In the genomic region with DNA sequence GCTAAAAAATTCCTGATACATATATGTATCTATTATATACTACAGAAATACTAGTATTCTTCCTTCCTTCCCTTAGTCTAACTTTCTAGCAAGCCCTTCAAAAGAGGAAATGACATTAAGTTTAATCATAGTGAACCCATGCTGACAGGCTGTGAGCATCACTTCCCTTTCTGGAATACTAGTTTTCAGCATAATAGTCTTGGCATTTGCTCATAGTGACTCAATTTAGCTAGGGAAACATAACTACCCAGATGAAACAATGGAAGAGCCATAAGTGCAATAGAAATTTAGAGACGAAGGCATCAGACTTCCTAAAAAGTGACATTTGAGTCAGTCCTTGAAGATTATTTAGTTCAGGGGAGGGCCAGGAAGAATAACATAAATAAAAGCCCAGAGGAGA, we compare ENCODE assay signal across 14 cellular contexts.
DNase-seq lines count a peak whose midpoint lies in the region; TF ChIP-seq lines count a peak whose summit lies in the region.
"Had no signal": no experiment of that assay in that cellular context is flagged by ENCODE, and none has a peak within 500 bp of the region (broad histone marks: within the 10 kb centered on the region; RNA-seq: fewer than 3 reads in every experiment).

No MANE protein-coding gene starts in this region.

- H3K27me3 ChIP-seq in A673 (replicated peaks; ENCODE audit: insufficient read depth, low read depth, low read length, poor library complexity) (no peaks in the 10 kb centered on the region), uterus (no peaks in the 10 kb centered on the region)
- H3K27me3 ChIP-seq: body of pancreas had no signal

- DNase-seq in A673 (ENCODE audit: low spot score), result peak; percentile 92
- DNase-seq in HT1080 (ENCODE audit: low read depth), result peak; percentile 92
- DNase-seq in amniotic stem cell (lab: John Stamatoyannopoulos, UW), result peak; percentile 23
- DNase-seq in glomerular endothelial cell (ENCODE audit: extremely low read depth, low read depth, low spot score), result peak; percentile 48
- DNase-seq in uterus, result no peak
- DNase-seq in NCI-H1694 (lab: John Stamatoyannopoulos, UW), result no peak
- no peak for DNase-seq in NCI-H1105 treated with DMSO at 0.1 percent for 48 hours (lab: John Stamatoyannopoulos, UW)
- no peak for DNase-seq in stimulated activated CD4-positive, alpha-beta T cell treated with anti-CD3 and anti-CD28 coated beads, Interleukin-4, amount 100 ng/mL, for 4 hours
- DNase-seq: activated CD4-positive, alpha-beta T cell treated with anti-CD3 and anti-CD28 coated beads for 36 hours; activated T-cell treated with anti-CD3 and anti-CD28 coated beads, Interleukin-2, amount 50 U/mL, for 72 hours; body of pancreas; GF-D8; naive B cell; NCI-H446 had no signal

- no peak for TF ChIP-seq POLR2A in uterus (IDR thresholded peaks at IDR 0.05)

- no TSS peak for BruUV-seq in A673 (replicated peaks; lab: Mats Ljungman, UMichigan)

- POLR2A ChIA-PET in A673 (lab: Charles Lee; ENCODE audit: low non-redundant PET), result no interaction called here

- H3K36me3 ChIP-seq in A673 (ENCODE audit: insufficient read depth, low read length, poor library complexity, severe bottlenecking) (no peaks in the 10 kb centered on the region), uterus (no peaks in the 10 kb centered on the region)

- H3K27ac ChIP-seq in A673 (ENCODE audit: low read depth, low read length, poor library complexity, severe bottlenecking) (peak overlapping the region; percentile 37), uterus (no peak overlapping the region)
- H3K27ac ChIP-seq: body of pancreas had no signal

- intact Hi-C loops in A673 (cut with micrococcal nuclease; ENCODE audit: unreplicated experiment), result loop anchor here (5.0 kb wide), 1 partner anchor 36 kb away; no protein-coding TSS in a partner anchor
- intact Hi-C loops in uterus (cut with DNase I; ENCODE audit: low total_unique reads), result no loop called here

- H3K9me3 ChIP-seq in A673 (ENCODE audit: low read depth, low read length, poor library complexity, severe bottlenecking) (no peaks in the 10 kb centered on the region), uterus (no peaks in the 10 kb centered on the region)
- H3K9me3 ChIP-seq: body of pancreas had no signal

- TF ChIP-seq CTCF in A673 (conservative IDR thresholded peaks at IDR 0.05; ENCODE audit: low read depth, low read length) (no peak), uterus (IDR thresholded peaks at IDR 0.05) (no peak)

- CTCF ChIA-PET in A673 (lab: Charles Lee), result interaction anchor here (0.5 kb wide), 1 partner anchor 124 kb away, joined by 3 read pairs; no protein-coding TSS in a partner anchor

- H3K4me1 ChIP-seq in A673 (ENCODE audit: insufficient read depth, low read length, poor library complexity, severe bottlenecking) (peaks cover 16% of the 10 kb centered on the region), uterus (no peaks in the 10 kb centered on the region)
- H3K4me1 ChIP-seq: body of pancreas had no signal

- H3K4me3 ChIP-seq in A673 (ENCODE audit: low read depth, low read length, poor library complexity, severe bottlenecking) (no peak overlapping the region), uterus (no peak overlapping the region)
- H3K4me3 ChIP-seq: body of pancreas had no signal

Comparison
In these comparisons a context has a peak if more than half of its experiments do, and no peak if none do; other contexts are left out.
1. DNase-seq: peak in A673 (single experiment), HT1080 (single experiment), amniotic stem cell (single experiment) and glomerular endothelial cell (single experiment); none in uterus (0 of 2), NCI-H1694 (single experiment), NCI-H1105 treated with DMSO at 0.1 percent for 48 hours (single experiment) and stimulated activated CD4-positive, alpha-beta T cell treated with anti-CD3 and anti-CD28 coated beads, Interleukin-4, amount 100 ng/mL, for 4 hours (0 of 2).